ENCODE assay signal across 17 cellular contexts in the genomic region with DNA sequence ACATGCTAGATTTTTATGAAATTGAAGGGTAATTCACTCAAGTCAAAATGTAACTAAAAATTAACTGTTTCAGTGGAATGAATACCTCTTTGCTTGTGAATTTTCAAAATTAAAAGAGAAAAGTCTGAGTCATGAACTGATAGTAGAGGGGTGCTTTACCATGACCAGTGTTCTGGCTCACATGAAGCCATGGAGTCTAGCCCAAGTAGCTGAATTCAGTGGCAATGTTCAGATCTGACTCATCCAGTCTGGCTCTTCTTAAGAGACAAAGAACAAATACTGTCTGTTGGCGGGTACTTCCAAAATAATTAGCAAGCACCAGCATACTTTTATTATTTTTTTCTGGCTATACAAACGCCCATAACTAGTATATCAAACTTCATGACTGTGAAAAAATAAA.
DNase-seq lines count a peak whose midpoint lies in the region; ATAC-seq and TF ChIP-seq lines count a peak whose summit lies in the region.
"Had no signal": no experiment of that assay in that cellular context is flagged by ENCODE, and none has a peak within 500 bp of the region (broad histone marks: within the 10 kb centered on the region; RNA-seq: fewer than 3 reads in every experiment).

No MANE protein-coding gene starts in this region.

- H3K79me2 ChIP-seq in SK-N-SH (ENCODE audit: insufficient read depth) = no peaks in the 10 kb centered on the region
- no peaks in the 10 kb centered on the region for H3K79me2 ChIP-seq in osteoblast (ENCODE audit: insufficient read depth, low read length)

- CTCF ChIA-PET in SK-N-SH (lab: Yijun Ruan, JAX) = no interaction called here

- 9% methylated on average over 2 of the region's 2 CpGs for WGBS in SK-N-SH (ENCODE audit: low lambda C conversion rate)

- H3K4me1 ChIP-seq in SK-N-SH (ENCODE audit: control insufficient read depth in 1 of 2, insufficient read depth in 2 of 2, low read depth in 1 of 2, low read length in 1 of 2) (peaks cover 2 to 11% of the 10 kb centered on the region in 2 experiments; a peak in 2 of 4 replicates), osteoblast (ENCODE audit: insufficient read depth, low read length) (no peaks in the 10 kb centered on the region), lower lobe of right lung (no peaks in the 10 kb centered on the region)
- H3K4me1 ChIP-seq: uterus had no signal

- no peaks in the 10 kb centered on the region for H3K9me3 ChIP-seq in SK-N-SH
- no peaks in the 10 kb centered on the region for H3K9me3 ChIP-seq in osteoblast (ENCODE audit: low read depth, low read length)
- H3K9me3 ChIP-seq in lower lobe of right lung = peaks cover 4% of the 10 kb centered on the region
- H3K9me3 ChIP-seq: uterus had no signal

- POLR2A ChIA-PET in SK-N-SH (lab: Yijun Ruan, JAX) = no interaction called here

- intact Hi-C loops in lower lobe of right lung (cut with DNase I) = no loop called here

- H3K36me3 ChIP-seq in SK-N-SH (replicated peaks in 1 of 2; ENCODE audit: control insufficient read depth in 1 of 2, insufficient read depth in 2 of 2, low read length in 1 of 2) (no peaks in the 10 kb centered on the region), osteoblast (ENCODE audit: insufficient read depth, low read length) (no peaks in the 10 kb centered on the region), lower lobe of right lung (no peaks in the 10 kb centered on the region)
- H3K36me3 ChIP-seq: uterus had no signal

- ATAC-seq in GM21360 (IDR thresholded peaks at IDR 0.05; ENCODE audit: unreplicated experiment) (peak; percentile 61), HG03196 (IDR thresholded peaks at IDR 0.05; ENCODE audit: unreplicated experiment) (peak; percentile 46), lower lobe of right lung (no peak)
- ATAC-seq: stimulated activated naive CD8-positive, alpha-beta T cell treated with anti-CD3 and anti-CD28 coated beads, Interleukin-15, amount 100 ng/mL, for 72 hours had no signal

- H2AFZ ChIP-seq in SK-N-SH (ENCODE audit: low read depth) (peak overlapping the region; percentile 52; the same call in 1 of the 2 replicates), osteoblast (ENCODE audit: low read length) (no peak overlapping the region)

- TF ChIP-seq CTCF in SK-N-SH (IDR thresholded peaks at IDR 0.05) (no peak), osteoblast (IDR thresholded peaks at IDR 0.05; ENCODE audit: extremely low read depth, low read depth, low read length) (no peak), lower lobe of right lung (IDR thresholded peaks at IDR 0.05) (no peak)

- H3K9me2 ChIP-seq in SK-N-SH = no peaks in the 10 kb centered on the region

- no peak for TF ChIP-seq EP300 in SK-N-SH (IDR thresholded peaks at IDR 0.05; ENCODE audit: borderline replicate concordance in 1 of 2, low read depth in 1 of 2, low read length in 1 of 2)

- DNase-seq in Ammon's horn (ENCODE audit: low spot score) (peak; percentile 16), SK-N-SH (no peak), osteoblast (ENCODE audit: insufficient read length, low spot score, missing footprints) (no peak), lower lobe of right lung (no peak)
- DNase-seq in activated CD4-positive, alpha-beta T cell treated with anti-CD3 and anti-CD28 coated beads, Interleukin-2, amount 50 U/mL, for 48 hours = no peak
- no peak for DNase-seq in stimulated activated naive CD4-positive, alpha-beta T cell treated with Interleukin-2 at 50 U/mL for 16 hours (lab: John Stamatoyannopoulos, UW)
- DNase-seq: activated CD4-positive, alpha-beta T cell treated with anti-CD3 and anti-CD28 coated beads for 1 hour; activated naive CD4-positive, alpha-beta T cell; head of caudate nucleus; NCI-H1694; retina; SIG-M5; stimulated activated CD4-positive, alpha-beta T cell treated with anti-CD3 and anti-CD28 coated beads, Interleukin-15, amount 100 ng/mL, for 24 hours; stimulated activated naive CD8-positive, alpha-beta T cell treated with anti-CD3 and anti-CD28 coated beads, Interleukin-15, amount 100 ng/mL, for 72 hours; uterus had no signal

- H3K9ac ChIP-seq in SK-N-SH = no peak overlapping the region

- no peaks in the 10 kb centered on the region for H3K27me3 ChIP-seq in SK-N-SH (ENCODE audit: insufficient read depth)
- no peaks in the 10 kb centered on the region for H3K27me3 ChIP-seq in osteoblast (ENCODE audit: insufficient read depth, low read length)
- H3K27me3 ChIP-seq in lower lobe of right lung (ENCODE audit: low read depth) = no peaks in the 10 kb centered on the region
- H3K27me3 ChIP-seq: uterus had no signal

- H3K27ac ChIP-seq in SK-N-SH (ENCODE audit: low read depth in 2 of 2, low read length in 1 of 2) (no peak overlapping the region; a peak in 1 of 4 replicates), osteoblast (ENCODE audit: low read depth, low read length) (no peak overlapping the region), lower lobe of right lung (no peak overlapping the region)
- H3K27ac ChIP-seq: uterus had no signal

- no peak for TF ChIP-seq RAD21 in SK-N-SH (IDR thresholded peaks at IDR 0.05; ENCODE audit: low read length)

- H3K4me2 ChIP-seq in SK-N-SH = no peak overlapping the region
- no peak overlapping the region for H3K4me2 ChIP-seq in osteoblast (ENCODE audit: insufficient read depth, low read length)

- H3K4me3 ChIP-seq in SK-N-SH (ENCODE audit: low read depth in 2 of 2, low read length in 1 of 2) = no peak overlapping the region
- no peak overlapping the region for H3K4me3 ChIP-seq in osteoblast (ENCODE audit: insufficient read depth, low read length)
- H3K4me3 ChIP-seq in lower lobe of right lung = no peak overlapping the region
- H3K4me3 ChIP-seq: uterus had no signal

- peaks cover 5% of the 10 kb centered on the region for H3F3A ChIP-seq in SK-N-SH (replicated peaks; ENCODE audit: insufficient read depth)

- H4K20me1 ChIP-seq in SK-N-SH (ENCODE audit: insufficient read depth) (no peaks in the 10 kb centered on the region), osteoblast (ENCODE audit: insufficient read depth, low read length) (no peaks in the 10 kb centered on the region)

TF ChIP-seq in SK-N-SH, 30 proteins besides CTCF, POLR2A, EP300 and RAD21:
- TF ChIP-seq EZH2phosphoT487 (IDR thresholded peaks at IDR 0.05; ENCODE audit: borderline replicate concordance, low read depth) (no peak), RFX5 (IDR thresholded peaks at IDR 0.05; ENCODE audit: low read length) (no peak), TAF1 (IDR thresholded peaks at IDR 0.05; ENCODE audit: borderline replicate concordance, low read depth, low read length) (no peak), MEF2A (IDR thresholded peaks at IDR 0.05; ENCODE audit: borderline replicate concordance, low read depth) (no peak), ELF1 (IDR thresholded peaks at IDR 0.05) (no peak), MXI1 (IDR thresholded peaks at IDR 0.05; ENCODE audit: low read depth, low read length) (no peak), FOSL2 (IDR thresholded peaks at IDR 0.05; ENCODE audit: borderline replicate concordance, low read depth) (no peak), RXRA (IDR thresholded peaks at IDR 0.05; ENCODE audit: borderline replicate concordance, low read depth) (no peak), SIN3A (IDR thresholded peaks at IDR 0.05; ENCODE audit: borderline replicate concordance, low read depth, low read length) (no peak)
- TF ChIP-seq, protein P1, sequence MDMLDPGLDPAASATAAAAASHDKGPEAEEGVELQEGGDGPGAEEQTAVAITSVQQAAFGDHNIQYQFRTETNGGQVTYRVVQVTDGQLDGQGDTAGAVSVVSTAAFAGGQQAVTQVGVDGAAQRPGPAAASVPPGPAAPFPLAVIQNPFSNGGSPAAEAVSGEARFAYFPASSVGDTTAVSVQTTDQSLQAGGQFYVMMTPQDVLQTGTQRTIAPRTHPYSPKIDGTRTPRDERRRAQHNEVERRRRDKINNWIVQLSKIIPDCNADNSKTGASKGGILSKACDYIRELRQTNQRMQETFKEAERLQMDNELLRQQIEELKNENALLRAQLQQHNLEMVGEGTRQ (IDR thresholded peaks at IDR 0.05; ENCODE audit: borderline replicate concordance, low read depth, low read length) = no peak
- TF ChIP-seq, protein P2, sequence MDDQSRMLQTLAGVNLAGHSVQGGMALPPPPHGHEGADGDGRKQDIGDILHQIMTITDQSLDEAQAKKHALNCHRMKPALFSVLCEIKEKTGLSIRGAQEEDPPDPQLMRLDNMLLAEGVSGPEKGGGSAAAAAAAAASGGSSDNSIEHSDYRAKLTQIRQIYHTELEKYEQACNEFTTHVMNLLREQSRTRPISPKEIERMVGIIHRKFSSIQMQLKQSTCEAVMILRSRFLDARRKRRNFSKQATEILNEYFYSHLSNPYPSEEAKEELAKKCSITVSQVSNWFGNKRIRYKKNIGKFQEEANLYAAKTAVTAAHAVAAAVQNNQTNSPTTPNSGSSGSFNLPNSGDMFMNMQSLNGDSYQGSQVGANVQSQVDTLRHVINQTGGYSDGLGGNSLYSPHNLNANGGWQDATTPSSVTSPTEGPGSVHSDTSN (IDR thresholded peaks at IDR 0.05) = no peak
- TF ChIP-seq, protein P3, sequence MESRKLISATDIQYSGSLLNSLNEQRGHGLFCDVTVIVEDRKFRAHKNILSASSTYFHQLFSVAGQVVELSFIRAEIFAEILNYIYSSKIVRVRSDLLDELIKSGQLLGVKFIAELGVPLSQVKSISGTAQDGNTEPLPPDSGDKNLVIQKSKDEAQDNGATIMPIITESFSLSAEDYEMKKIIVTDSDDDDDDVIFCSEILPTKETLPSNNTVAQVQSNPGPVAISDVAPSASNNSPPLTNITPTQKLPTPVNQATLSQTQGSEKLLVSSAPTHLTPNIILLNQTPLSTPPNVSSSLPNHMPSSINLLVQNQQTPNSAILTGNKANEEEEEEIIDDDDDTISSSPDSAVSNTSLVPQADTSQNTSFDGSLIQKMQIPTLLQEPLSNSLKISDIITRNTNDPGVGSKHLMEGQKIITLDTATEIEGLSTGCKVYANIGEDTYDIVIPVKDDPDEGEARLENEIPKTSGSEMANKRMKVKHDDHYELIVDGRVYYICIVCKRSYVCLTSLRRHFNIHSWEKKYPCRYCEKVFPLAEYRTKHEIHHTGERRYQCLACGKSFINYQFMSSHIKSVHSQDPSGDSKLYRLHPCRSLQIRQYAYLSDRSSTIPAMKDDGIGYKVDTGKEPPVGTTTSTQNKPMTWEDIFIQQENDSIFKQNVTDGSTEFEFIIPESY (IDR thresholded peaks at IDR 0.05; ENCODE audit: borderline replicate concordance, low read depth) = no peak

Comparison
In these comparisons a context has a peak if more than half of its experiments do, and no peak if none do; other contexts are left out.
1. ATAC-seq: peak in GM21360 (single experiment) and HG03196 (single experiment); none in lower lobe of right lung (0 of 2).